15 cellular contexts compared by ENCODE assay signal in the genomic region with DNA sequence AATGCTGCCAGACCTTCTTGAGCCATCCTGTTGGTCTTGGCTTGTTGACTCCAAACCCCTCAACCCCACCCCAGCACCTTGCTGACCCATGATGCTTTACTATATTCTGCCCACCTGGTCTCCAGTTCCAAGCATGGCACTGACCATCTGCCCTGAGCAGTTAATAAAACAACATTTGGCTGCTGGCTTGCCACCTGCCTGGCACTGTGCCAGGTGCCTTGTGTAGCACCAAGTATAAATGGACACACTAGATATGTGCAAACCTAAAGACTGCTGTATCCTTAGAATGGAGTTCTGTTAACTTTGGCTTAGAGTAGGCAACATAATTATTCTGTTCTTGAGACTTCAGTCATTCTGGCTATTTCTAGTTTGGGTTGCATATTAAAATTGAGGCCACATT.
A peak's percentile ranks its signal among the peaks of the same experiment; 100 is the strongest.
DNase-seq lines count a peak whose midpoint lies in the region; ATAC-seq lines count a peak whose summit lies in the region.
"Had no signal": no experiment of that assay in that cellular context is flagged by ENCODE, and none has a peak within 500 bp of the region (broad histone marks: within the 10 kb centered on the region; RNA-seq: fewer than 3 reads in every experiment).

No MANE protein-coding gene starts in this region.

- DNase-seq in DMS 273 (lab: John Stamatoyannopoulos, UW; ENCODE audit: unreplicated experiment) = peak; percentile 79
- DNase-seq in HT-29 (ENCODE audit: low spot score) = peak; percentile 50
- DNase-seq in NCI-H510A (lab: John Stamatoyannopoulos, UW) = peak; percentile 66
- DNase-seq in dermis blood vessel endothelial cell = peak; percentile 19
- no peak for DNase-seq in activated effector memory CD4-positive, alpha-beta T cell treated with Interleukin-2 at 50 U/mL for 16 hours
- DNase-seq: activated B cell treated with CpG ODN at 0.5 μM for 24 hours; adrenal gland; central memory CD4-positive, alpha-beta T cell; MG63; occipital lobe; T-cell had no signal

- ATAC-seq in GM19035 (IDR thresholded peaks at IDR 0.05; ENCODE audit: unreplicated experiment) (no peak), HG02852 (IDR thresholded peaks at IDR 0.05; ENCODE audit: unreplicated experiment) (no peak)
- ATAC-seq: HCT116, right lobe of liver, T-cell had no signal
